In genomic region chr15:76994971-76995945, GRCh38 we compare ENCODE assay signal across 8 cellular contexts. TPM values are rescaled to one million over a fixed set of nuclear protein-coding genes. Genes with fewer than 3 reads are reported as not detected.
A peak's percentile ranks its signal among the peaks of the same experiment; 100 is the strongest.
DNase-seq lines count a peak whose midpoint lies in the region; ATAC-seq and TF ChIP-seq lines count a peak whose summit lies in the region.

Gene PSTPIP1, plus strand, starts transcription at chr15:76995126. Its CDS starts 448 bp downstream, at chr15:76995574.

- peaks cover 32 to 86% (median 64%) of the 10 kb centered on the region in 4 donors for H3K4me1 Mint-ChIP-seq in naive thymus-derived CD8-positive, alpha-beta T cell

- DNase-seq in activated CD4-positive, CD25-positive, alpha-beta regulatory T cell treated with anti-CD3 and anti-CD28 coated beads, Interleukin-2, amount 50 U/mL, for 72 hours = peak; percentile 75
- no peak for DNase-seq in coronary artery (ENCODE audit: low spot score)
- peak; percentile 46 to 86 (median 67) for DNase-seq in naive thymus-derived CD8-positive, alpha-beta T cell
- no peak for DNase-seq in kidney glomerular epithelial cell (lab: John Stamatoyannopoulos, UW)

- H3K4me3 ChIP-seq in coronary artery (peak within 1 kb of the TSS; percentile 65), urinary bladder (ENCODE audit: low read depth, low read length) (peak within 1 kb of the TSS; percentile 25)

- H3K36me3 ChIP-seq in urinary bladder (ENCODE audit: insufficient read depth) = no peaks in the 10 kb centered on the region

- peak within 1 kb of the TSS; percentile 92 to 99 (median 97) for H3K27ac Mint-ChIP-seq in naive thymus-derived CD8-positive, alpha-beta T cell

- H3K27me3 Mint-ChIP-seq in naive thymus-derived CD8-positive, alpha-beta T cell = no peaks in the 10 kb centered on the region

- 42% methylated on average over 28 of the region's 28 CpGs for WGBS in urinary bladder

- H3K9me3 Mint-ChIP-seq in naive thymus-derived CD8-positive, alpha-beta T cell = no peaks in the 10 kb centered on the region

- peak within 1 kb of the TSS; percentile 28 to 82 for H3K27ac ChIP-seq in coronary artery
- H3K27ac ChIP-seq in urinary bladder (ENCODE audit: low read depth) = peak within 1 kb of the TSS; percentile 3

- POLR2A ChIA-PET in naive thymus-derived CD8-positive, alpha-beta T cell (lab: Charles Lee) = interaction anchor here (0.6 to 6.8 kb wide), 21 partner anchors 12 to 656 kb away, joined by 3 to 79 read pairs (median 4); partner anchors contain the start of genes RCN2, SCAPER and TSPAN3

- peaks cover 0 to 17% (median 0%) of the 10 kb centered on the region in 3 donors for H3K36me3 Mint-ChIP-seq in naive thymus-derived CD8-positive, alpha-beta T cell

- no peaks in the 10 kb centered on the region for H3K4me1 ChIP-seq in urinary bladder (ENCODE audit: insufficient read depth)

- H3K4me3 Mint-ChIP-seq in naive thymus-derived CD8-positive, alpha-beta T cell = peak within 1 kb of the TSS; percentile 92 to 99 (median 96)

- TF ChIP-seq CTCF in coronary artery (IDR thresholded peaks at IDR 0.05) = no peak

- ATAC-seq in GM18868 (IDR thresholded peaks at IDR 0.05; ENCODE audit: unreplicated experiment) (peak; percentile 60), HG03571 (IDR thresholded peaks at IDR 0.05; ENCODE audit: unreplicated experiment) (peak; percentile 60), GM21367 (IDR thresholded peaks at IDR 0.05; ENCODE audit: unreplicated experiment) (no peak)
- peak; percentile 86 to 89 for ATAC-seq in naive thymus-derived CD8-positive, alpha-beta T cell

RNA-seq across cellular contexts. Expression of gene PSTPIP1, which starts in this region (rescaled TPM):
- total RNA-seq in naive thymus-derived CD8-positive, alpha-beta T cell = 100 to 1,000 TPM; 118 to 124 TPM
- polyA plus RNA-seq in naive thymus-derived CD8-positive, alpha-beta T cell = 10 to 100 TPM; 34.0 to 50.6 (median 41.8) TPM
- 1.2 TPM for total RNA-seq in urinary bladder
- polyA plus RNA-seq in urinary bladder = 4.5 TPM

Comparison
In these comparisons a context has a peak if more than half of its experiments do, and no peak if none do; other contexts are left out.
1. RNA of gene PSTPIP1 (total RNA-seq): 118 to 124 TPM in naive thymus-derived CD8-positive, alpha-beta T cell; 1.2 TPM in urinary bladder (single experiment); every median in the first group is over 10 times any median in the second.
2. DNase-seq: peak in activated CD4-positive, CD25-positive, alpha-beta regulatory T cell treated with anti-CD3 and anti-CD28 coated beads, Interleukin-2, amount 50 U/mL, for 72 hours (single experiment) and naive thymus-derived CD8-positive, alpha-beta T cell (10 of 10); none in coronary artery (single experiment) and kidney glomerular epithelial cell (single experiment).